Comparison of ENCODE assay signal across 21 cellular contexts in genomic region chr3:35739964-35740527, GRCh38.
"Had no signal": no experiment of that assay in that cellular context is flagged by ENCODE, and none has a peak within 500 bp of the region (broad histone marks: within the 10 kb centered on the region; RNA-seq: fewer than 3 reads in every experiment).

No MANE protein-coding gene starts in this region.

- H3K36me3 Mint-ChIP-seq: activated naive CD8-positive, alpha-beta T cell; neural progenitor cell had no signal

- H3K4me1 ChIP-seq: esophagus muscularis mucosa, gastroesophageal sphincter, thyroid gland had no signal

- DNase-seq: activated CD4-positive, alpha-beta T cell treated with anti-CD3 and anti-CD28 coated beads, Interleukin-2, amount 50 U/mL, for 4 hours; activated effector memory CD4-positive, alpha-beta T cell treated with anti-CD3 and anti-CD28 coated beads, Interleukin-2, amount 50 U/mL, for 16 hours; activated T-cell treated with anti-CD3 and anti-CD28 coated beads, Interleukin-2, amount 50 U/mL, for 72 hours; amniotic stem cell; dermis blood vessel endothelial cell; effector memory CD4-positive, alpha-beta T cell; heart left ventricle; kidney; left ventricle myocardium superior; stimulated activated CD4-positive, alpha-beta T cell treated with anti-CD3 and anti-CD28 coated beads, Interleukin-12 subunit alpha, Interleukin-12 subunit beta, amount 100 ng/mL, for 4 hours; stimulated activated CD4-positive, alpha-beta T cell treated with anti-CD3 and anti-CD28 coated beads, Interleukin-1b, Interleukin-23, amount 100 ng/mL, for 48 hours; stimulated activated CD8-positive, alpha-beta memory T cell treated with anti-CD3 and anti-CD28 coated beads, Interleukin-4, amount 100 ng/mL, for 48 hours; stimulated activated naive CD4-positive, alpha-beta T cell treated with Interleukin-2 at 50 U/mL for 16 hours; thyroid gland; WERI-Rb-1 had no signal

- H3K27ac Mint-ChIP-seq: activated naive CD8-positive, alpha-beta T cell; activated T-cell treated with anti-CD3 and anti-CD28 coated beads, Interleukin-2, amount 50 U/mL, for 72 hours; neural progenitor cell; progenitor cell of endocrine pancreas had no signal

- H3K27ac ChIP-seq: esophagus muscularis mucosa, gastroesophageal sphincter, heart left ventricle, neural progenitor cell, right atrium auricular region, thyroid gland, WERI-Rb-1 had no signal

- H3K4me3 ChIP-seq: esophagus muscularis mucosa, gastroesophageal sphincter, heart left ventricle, neural progenitor cell, right atrium auricular region, thyroid gland had no signal

- H3K27me3 Mint-ChIP-seq: activated naive CD8-positive, alpha-beta T cell had no signal

- H3K27me3 ChIP-seq: right atrium auricular region, thyroid gland had no signal

- H3K4me3 Mint-ChIP-seq: activated naive CD8-positive, alpha-beta T cell; activated T-cell treated with anti-CD3 and anti-CD28 coated beads, Interleukin-2, amount 50 U/mL, for 72 hours; neural progenitor cell had no signal

- H3K4me2 ChIP-seq: neural progenitor cell had no signal

- H3K9me3 ChIP-seq: esophagus muscularis mucosa, gastroesophageal sphincter, heart left ventricle, right atrium auricular region, thyroid gland had no signal

- H3K9me3 Mint-ChIP-seq: neural progenitor cell had no signal

- H3K9ac ChIP-seq: neural progenitor cell had no signal

- H3K36me3 ChIP-seq: esophagus muscularis mucosa, gastroesophageal sphincter, heart left ventricle, neural progenitor cell, right atrium auricular region, thyroid gland, WERI-Rb-1 had no signal
